Comparison of ENCODE assay signal across 8 cellular contexts in the genomic region with DNA sequence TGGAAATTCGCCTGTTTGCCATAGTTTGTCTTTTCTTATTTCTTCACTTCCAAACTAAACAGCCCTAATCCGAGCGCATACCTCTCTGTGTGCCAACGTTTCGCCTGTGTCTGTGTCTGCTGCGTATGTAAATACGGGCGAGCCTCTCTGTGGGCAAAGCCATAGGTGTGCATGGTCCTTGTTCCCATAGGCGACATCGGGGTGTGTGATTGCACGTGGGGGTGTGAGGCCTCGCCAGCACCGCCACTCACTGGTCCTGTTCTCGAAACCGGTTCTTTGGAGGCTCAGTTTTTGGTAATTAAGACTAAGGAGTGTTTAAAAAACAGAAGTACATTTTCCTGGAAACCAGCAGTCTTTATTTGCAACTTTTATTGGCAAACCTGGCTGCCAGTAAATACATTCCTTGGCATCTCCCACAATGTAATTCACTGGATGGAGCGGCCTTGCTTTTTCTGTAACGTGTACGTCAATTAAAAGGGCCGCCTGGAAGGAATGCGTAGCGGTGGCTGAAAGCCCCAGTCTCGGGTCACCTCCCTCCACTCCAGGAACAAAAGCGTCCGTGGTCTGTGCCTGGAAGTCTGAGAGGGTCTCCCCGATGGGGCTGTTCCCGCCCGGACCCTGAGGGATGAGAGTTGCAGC. TPM values are rescaled to one million over a fixed set of nuclear protein-coding genes. Genes with fewer than 3 reads are reported as not detected.
DNase-seq lines count a peak whose midpoint lies in the region; ATAC-seq lines count a peak whose summit lies in the region.

No MANE protein-coding gene starts in this region.

- H3K4me1 Mint-ChIP-seq in activated T-helper 17 cell treated with anti-CD3 and anti-CD28 coated beads, Interleukin-2, amount 50 U/mL, for 72 hours, result peaks cover 12% of the 10 kb centered on the region
- peaks cover 35% of the 10 kb centered on the region for H3K4me1 Mint-ChIP-seq in stimulated activated effector memory CD8-positive, alpha-beta T cell treated with anti-CD3 and anti-CD28 coated beads, Interleukin-12 subunit alpha, Interleukin-12 subunit beta, amount 100 ng/mL, for 72 hours
- H3K4me1 Mint-ChIP-seq in CD4-positive, alpha-beta memory T cell, result peaks cover 18 to 41% (median 28%) of the 10 kb centered on the region in 4 donors

- no peak overlapping the region for H3K27ac Mint-ChIP-seq in activated T-helper 17 cell treated with anti-CD3 and anti-CD28 coated beads, Interleukin-2, amount 50 U/mL, for 72 hours
- no peak overlapping the region for H3K27ac Mint-ChIP-seq in stimulated activated effector memory CD8-positive, alpha-beta T cell treated with anti-CD3 and anti-CD28 coated beads, Interleukin-12 subunit alpha, Interleukin-12 subunit beta, amount 100 ng/mL, for 72 hours
- peak overlapping the region in 1 of 7 donors; percentile 42 for H3K27ac Mint-ChIP-seq in CD4-positive, alpha-beta memory T cell

- H3K36me3 Mint-ChIP-seq in activated T-helper 17 cell treated with anti-CD3 and anti-CD28 coated beads, Interleukin-2, amount 50 U/mL, for 72 hours (ENCODE audit: low read depth), result no peaks in the 10 kb centered on the region
- H3K36me3 Mint-ChIP-seq in stimulated activated effector memory CD8-positive, alpha-beta T cell treated with anti-CD3 and anti-CD28 coated beads, Interleukin-12 subunit alpha, Interleukin-12 subunit beta, amount 100 ng/mL, for 72 hours, result no peaks in the 10 kb centered on the region
- H3K36me3 Mint-ChIP-seq in CD4-positive, alpha-beta memory T cell, result no peaks in the 10 kb centered on the region

- no peak overlapping the region for H3K27ac ChIP-seq in CD4-positive, alpha-beta memory T cell (ENCODE audit: low read depth, low read length)

- no peak for DNase-seq in stimulated activated effector memory CD8-positive, alpha-beta T cell treated with anti-CD3 and anti-CD28 coated beads, Interleukin-12 subunit alpha, Interleukin-12 subunit beta, amount 100 ng/mL, for 72 hours (ENCODE audit: low spot score in 2 of 2)
- no peak for DNase-seq in HPDE6-E6E7 (ENCODE audit: extremely low spot score)
- DNase-seq in Ammon's horn (ENCODE audit: low spot score), result no peak
- no peak for DNase-seq in CD4-positive, alpha-beta memory T cell
- no peak for DNase-seq in EL

- POLR2A ChIA-PET in CD4-positive, alpha-beta memory T cell (lab: Charles Lee; ENCODE audit: partially characterized antibody), result no interaction called here

- peaks cover 71% of the 10 kb centered on the region for H3K27me3 ChIP-seq in CD4-positive, alpha-beta memory T cell (ENCODE audit: insufficient read depth, low read length)

- intact Hi-C loops in CD4-positive, alpha-beta memory T cell (cut with micrococcal nuclease), result loop anchor here (1.0 kb wide), 2 partner anchors 592 to 750 kb away; no protein-coding TSS in a partner anchor

- CTCF ChIA-PET in CD4-positive, alpha-beta memory T cell (lab: Charles Lee; ENCODE audit: partially characterized antibody), result interaction anchor here (0.6 to 1.8 kb wide), 5 partner anchors 11 to 1032 kb away, joined by 3 to 12 read pairs (median 4); no protein-coding TSS in a partner anchor

- peaks cover 44% of the 10 kb centered on the region for H3K4me1 ChIP-seq in CD4-positive, alpha-beta memory T cell (ENCODE audit: insufficient read depth, low read length)

- ATAC-seq in HG02938 (IDR thresholded peaks at IDR 0.05; ENCODE audit: unreplicated experiment), result peak; percentile 13
- peak; percentile 3 for ATAC-seq in activated T-helper 17 cell treated with anti-CD3 and anti-CD28 coated beads, Interleukin-2, amount 50 U/mL, for 72 hours (replicated peaks)
- peak; percentile 2 for ATAC-seq in stimulated activated effector memory CD8-positive, alpha-beta T cell treated with anti-CD3 and anti-CD28 coated beads, Interleukin-12 subunit alpha, Interleukin-12 subunit beta, amount 100 ng/mL, for 72 hours

- H3K9me3 ChIP-seq in iPS-18c (ENCODE audit: control insufficient read depth, insufficient read depth, low read length), result no peaks in the 10 kb centered on the region
- H3K9me3 ChIP-seq in CD4-positive, alpha-beta memory T cell (ENCODE audit: control insufficient read depth in 1 of 2, low read length in 2 of 2), result no peaks in the 10 kb centered on the region

- H3K36me3 ChIP-seq in CD4-positive, alpha-beta memory T cell (ENCODE audit: insufficient read depth, low read length), result no peaks in the 10 kb centered on the region

- H3K4me3 ChIP-seq in iPS-18c (ENCODE audit: insufficient read depth, low read depth, low read length), result peak overlapping the region; percentile 43
- no peak overlapping the region for H3K4me3 ChIP-seq in CD4-positive, alpha-beta memory T cell (ENCODE audit: low read length in 2 of 2)

- peaks cover 76% of the 10 kb centered on the region for H3K27me3 Mint-ChIP-seq in activated T-helper 17 cell treated with anti-CD3 and anti-CD28 coated beads, Interleukin-2, amount 50 U/mL, for 72 hours
- H3K27me3 Mint-ChIP-seq in CD4-positive, alpha-beta memory T cell, result peaks cover 69 to 70% of the 10 kb centered on the region in 2 donors

- no peak overlapping the region for H3K4me3 Mint-ChIP-seq in activated T-helper 17 cell treated with anti-CD3 and anti-CD28 coated beads, Interleukin-2, amount 50 U/mL, for 72 hours
- no peak overlapping the region for H3K4me3 Mint-ChIP-seq in stimulated activated effector memory CD8-positive, alpha-beta T cell treated with anti-CD3 and anti-CD28 coated beads, Interleukin-12 subunit alpha, Interleukin-12 subunit beta, amount 100 ng/mL, for 72 hours
- peak overlapping the region in 3 of 8 donors; percentile 38 to 61 (median 60) for H3K4me3 Mint-ChIP-seq in CD4-positive, alpha-beta memory T cell

- no peaks in the 10 kb centered on the region for H3K9me3 Mint-ChIP-seq in activated T-helper 17 cell treated with anti-CD3 and anti-CD28 coated beads, Interleukin-2, amount 50 U/mL, for 72 hours
- no peaks in the 10 kb centered on the region for H3K9me3 Mint-ChIP-seq in stimulated activated effector memory CD8-positive, alpha-beta T cell treated with anti-CD3 and anti-CD28 coated beads, Interleukin-12 subunit alpha, Interleukin-12 subunit beta, amount 100 ng/mL, for 72 hours
- peaks cover 0 to 2% (median 0%) of the 10 kb centered on the region in 8 donors for H3K9me3 Mint-ChIP-seq in CD4-positive, alpha-beta memory T cell

RNA-seq across cellular contexts. Expression of gene FOXC1, which starts 5.9 kb away (rescaled TPM):
- total RNA-seq in activated T-helper 17 cell treated with anti-CD3 and anti-CD28 coated beads, Interleukin-2, amount 50 U/mL, for 72 hours, result not detected
- not detected for total RNA-seq in CD4-positive, alpha-beta memory T cell
- not detected for polyA plus RNA-seq in CD4-positive, alpha-beta memory T cell
